In the genomic region with DNA sequence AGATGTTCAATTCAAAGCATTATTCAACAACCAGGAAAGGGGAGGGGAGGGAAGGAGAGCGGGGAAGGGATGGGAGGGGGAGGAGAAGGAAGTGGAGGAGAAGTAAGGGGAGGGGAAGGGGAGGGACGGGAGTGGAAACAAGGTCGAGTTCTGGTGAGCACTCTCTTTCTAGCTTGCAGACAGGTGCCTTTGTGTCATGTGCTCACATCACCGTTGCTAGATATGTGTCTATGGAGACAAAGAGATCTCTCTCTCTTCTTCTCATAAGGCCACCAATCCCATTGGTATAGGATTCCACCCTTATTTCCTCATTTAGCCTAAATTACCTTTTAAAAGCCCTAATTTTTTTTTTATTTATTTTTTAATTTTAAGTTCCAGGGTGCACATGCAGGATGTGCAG, we compare ENCODE assay signal across 14 cellular contexts.
"Had no signal": no experiment of that assay in that cellular context is flagged by ENCODE, and none has a peak within 500 bp of the region (broad histone marks: within the 10 kb centered on the region; RNA-seq: fewer than 3 reads in every experiment).

No MANE protein-coding gene starts in this region.

- H3K9me3 ChIP-seq: ascending aorta, gastroesophageal sphincter had no signal

- H3K4me1 ChIP-seq: ascending aorta, gastroesophageal sphincter had no signal

- H3K36me3 ChIP-seq: ascending aorta, gastroesophageal sphincter had no signal

- H3K4me3 ChIP-seq: ascending aorta, gastroesophageal sphincter had no signal

- DNase-seq: activated CD4-positive, alpha-beta T cell treated with anti-CD3 and anti-CD28 coated beads, Interleukin-2, amount 10 ng/mL, durations not matched to agents 7 days and 5 days; activated CD8-positive, alpha-beta memory T cell treated with anti-CD3 and anti-CD28 coated beads, Interleukin-2, amount 50 U/mL, for 48 hours; activated T-cell treated with anti-CD3 and anti-CD28 coated beads, Interleukin-2, amount 50 U/mL, for 72 hours; erythroblast; natural killer cell; posterior cingulate gyrus; retina; stimulated activated CD4-positive, alpha-beta T cell treated with anti-CD3 and anti-CD28 coated beads, Interleukin-15, amount 100 ng/mL, for 24 hours; stimulated activated CD4-positive, alpha-beta T cell treated with anti-CD3 and anti-CD28 coated beads, Interleukin-4, amount 100 ng/mL, for 1 hour; stimulated activated naive CD8-positive, alpha-beta T cell treated with anti-CD3 and anti-CD28 coated beads, Interleukin-15, Interleukin-2, amounts not matched to agents 100 U/mL and 50 U/mL, for 24 hours; T-cell; T-helper 9 cell had no signal

- ATAC-seq: activated T-cell treated with anti-CD3 and anti-CD28 coated beads, Interleukin-2, amount 50 U/mL, for 72 hours; gastroesophageal sphincter; natural killer cell; stimulated activated naive CD8-positive, alpha-beta T cell treated with anti-CD3 and anti-CD28 coated beads, Interleukin-15, Interleukin-2, amounts not matched to agents 100 U/mL and 50 U/mL, for 24 hours; T-cell had no signal

- H3K27me3 ChIP-seq: ascending aorta, gastroesophageal sphincter had no signal

- H3K27ac ChIP-seq: ascending aorta, gastroesophageal sphincter had no signal
